20 cellular contexts compared by ENCODE assay signal in the genomic region with DNA sequence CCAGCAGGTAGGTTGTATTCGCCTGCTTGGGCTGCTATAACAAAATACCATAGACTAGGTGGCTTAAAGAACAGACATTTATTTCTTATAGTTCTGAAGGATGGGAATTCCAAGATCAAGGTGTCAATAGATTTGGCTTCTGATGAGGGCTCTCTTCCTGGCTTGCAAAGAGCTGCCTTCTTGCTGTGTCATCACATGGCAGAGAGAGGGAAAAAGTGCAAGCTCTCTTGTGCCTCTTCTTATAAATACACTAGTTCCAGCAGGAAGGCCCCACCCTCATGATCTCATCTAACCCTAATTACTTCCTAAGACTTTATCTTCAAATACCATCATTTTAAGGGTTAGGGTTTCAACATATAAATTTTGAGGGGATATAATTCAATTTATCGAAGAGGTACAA. TPM values are rescaled to one million over a fixed set of nuclear protein-coding genes. Genes with fewer than 3 reads are reported as not detected.
"Had no signal": no experiment of that assay in that cellular context is flagged by ENCODE, and none has a peak within 500 bp of the region (broad histone marks: within the 10 kb centered on the region; RNA-seq: fewer than 3 reads in every experiment).

No MANE protein-coding gene starts in this region.

- H3K4me3 ChIP-seq: body of pancreas, coronary artery, esophagus muscularis mucosa, lung, tibial nerve, uterus had no signal

- H3K36me3 ChIP-seq: uterus had no signal

- ATAC-seq: body of pancreas, T-cell had no signal

- H3K9me3 ChIP-seq: body of pancreas, esophagus muscularis mucosa, tibial nerve, uterus had no signal

- H3K27ac ChIP-seq: body of pancreas, coronary artery, esophagus muscularis mucosa, tibial nerve had no signal

- H3K27me3 ChIP-seq: body of pancreas, esophagus muscularis mucosa, tibial nerve, uterus had no signal

- DNase-seq: activated B cell treated with CpG ODN at 0.5 μM for 24 hours; activated CD4-positive, alpha-beta memory T cell treated with anti-CD3 and anti-CD28 coated beads for 36 hours; activated CD4-positive, alpha-beta T cell treated with anti-CD3 and anti-CD28 coated beads for 4 hours; activated naive CD4-positive, alpha-beta T cell; activated naive CD8-positive, alpha-beta T cell treated with anti-CD3 and anti-CD28 coated beads, Interleukin-2, amount 10 ng/mL, durations not matched to agents 7 days and 5 days; body of pancreas; hypothalamus; occipital lobe; retina; stimulated activated CD4-positive, alpha-beta T cell treated with anti-CD3 and anti-CD28 coated beads, Interleukin-12 subunit alpha, Interleukin-12 subunit beta, amount 100 ng/mL, for 4 hours; stimulated activated CD4-positive, alpha-beta T cell treated with anti-CD3 and anti-CD28 coated beads, Interleukin-1b, Interleukin-23, amount 100 ng/mL, for 48 hours; stimulated activated CD8-positive, alpha-beta memory T cell treated with anti-CD3 and anti-CD28 coated beads, Interleukin-4, amount 100 ng/mL, for 48 hours; stimulated activated naive CD4-positive, alpha-beta T cell; T-cell; uterus had no signal

- H3K4me1 ChIP-seq: body of pancreas, esophagus muscularis mucosa, tibial nerve, uterus had no signal

RNA-seq across cellular contexts. Expression of a gene that starts 30.6 kb away (rescaled TPM):
- total RNA-seq: activated CD4-positive, alpha-beta memory T cell treated with anti-CD3 and anti-CD28 coated beads for 36 hours; myocyte had no signal
